ENCODE assay signal across 25 cellular contexts in the genomic region with DNA sequence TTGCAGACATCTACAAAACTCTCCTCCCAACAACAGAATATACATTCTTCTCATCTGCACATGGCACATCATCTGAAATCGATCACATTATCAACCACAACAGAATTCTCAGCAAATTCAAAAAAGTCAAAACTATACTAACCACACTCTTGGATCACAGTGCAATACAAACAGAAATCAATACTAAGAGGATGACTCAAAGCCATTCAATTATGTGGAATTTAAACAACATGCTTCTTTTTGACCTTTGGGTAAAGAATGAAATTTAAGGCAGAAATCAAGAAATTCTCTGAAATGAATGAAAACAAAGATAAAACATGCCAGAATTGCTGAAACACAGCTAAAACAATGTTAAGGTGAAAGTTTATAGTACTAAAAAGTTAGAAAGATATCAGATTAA.
"Had no signal": no experiment of that assay in that cellular context is flagged by ENCODE, and none has a peak within 500 bp of the region (broad histone marks: within the 10 kb centered on the region; RNA-seq: fewer than 3 reads in every experiment).

No MANE protein-coding gene starts in this region.

- DNase-seq: activated B cell treated with CpG ODN at 0.5 μM for 24 hours; activated CD4-positive, alpha-beta T cell treated with anti-CD3 and anti-CD28 coated beads for 4 hours; activated CD4-positive, alpha-beta T cell treated with anti-CD3 and anti-CD28 coated beads, Interleukin-2, amount 50 U/mL, for 48 hours; activated CD8-positive, alpha-beta memory T cell treated with anti-CD3 and anti-CD28 coated beads, Interleukin-2, amount 50 U/mL, for 48 hours; activated naive CD4-positive, alpha-beta T cell treated with Interleukin-2 at 50 U/mL for 16 hours; activated naive CD8-positive, alpha-beta T cell treated with anti-CD3 and anti-CD28 coated beads for 36 hours; activated T-cell treated with anti-CD3 and anti-CD28 coated beads, Interleukin-2, amount 50 U/mL, for 48 hours; amniotic stem cell; body of pancreas; cortex of kidney; glutamatergic neuron; immature natural killer cell; lower lobe of right lung; mesendoderm; mucosa of descending colon; occipital lobe; stimulated activated CD4-positive, alpha-beta T cell treated with anti-CD3 and anti-CD28 coated beads, Interleukin-4, amount 100 ng/mL, for 24 hours; stimulated activated naive CD8-positive, alpha-beta T cell treated with anti-CD3 and anti-CD28 coated beads, Interleukin-15, Interleukin-2, amounts not matched to agents 100 U/mL and 50 U/mL, for 24 hours; T-helper 9 cell; upper lobe of right lung had no signal

- H3K27me3 ChIP-seq: body of pancreas, cardiac muscle cell, hepatocyte, upper lobe of right lung had no signal

- H3K36me3 ChIP-seq: cardiac muscle cell, lower lobe of right lung, upper lobe of right lung had no signal

- ATAC-seq: body of pancreas; left lobe of liver; lower lobe of right lung; mucosa of descending colon; stimulated activated naive CD8-positive, alpha-beta T cell treated with anti-CD3 and anti-CD28 coated beads, Interleukin-15, Interleukin-2, amounts not matched to agents 100 U/mL and 50 U/mL, for 24 hours; upper lobe of right lung had no signal

- H3K4me3 ChIP-seq: body of pancreas, cardiac muscle cell, hepatocyte, lower lobe of right lung, mucosa of descending colon, upper lobe of right lung had no signal

- H3K36me3 Mint-ChIP-seq: activated naive CD8-positive, alpha-beta T cell treated with anti-CD3 and anti-CD28 coated beads for 36 hours had no signal

- H3K4me2 ChIP-seq: hepatocyte had no signal

- H3K4me1 Mint-ChIP-seq: activated B cell treated with CpG ODN at 0.5 μM for 24 hours; activated naive CD8-positive, alpha-beta T cell treated with anti-CD3 and anti-CD28 coated beads for 36 hours; immature natural killer cell; neural crest cell had no signal

- H3K27ac ChIP-seq: body of pancreas, cardiac muscle cell, epithelial cell of prostate, hepatocyte, lower lobe of right lung, upper lobe of right lung had no signal

- H2AFZ ChIP-seq: hepatocyte had no signal

- H3K79me2 ChIP-seq: hepatocyte had no signal

- H3K9me3 ChIP-seq: lower lobe of right lung, mucosa of descending colon, upper lobe of right lung had no signal

- H3K4me3 Mint-ChIP-seq: activated B cell treated with CpG ODN at 0.5 μM for 24 hours; activated naive CD8-positive, alpha-beta T cell treated with anti-CD3 and anti-CD28 coated beads for 36 hours; immature natural killer cell; neural crest cell had no signal

- H3K27ac Mint-ChIP-seq: activated B cell treated with CpG ODN at 0.5 μM for 24 hours; activated naive CD8-positive, alpha-beta T cell treated with anti-CD3 and anti-CD28 coated beads for 36 hours; immature natural killer cell had no signal

- H3K27me3 Mint-ChIP-seq: activated B cell treated with CpG ODN at 0.5 μM for 24 hours; activated naive CD8-positive, alpha-beta T cell treated with anti-CD3 and anti-CD28 coated beads for 36 hours had no signal

- H3K4me1 ChIP-seq: body of pancreas, lower lobe of right lung, upper lobe of right lung had no signal
